Comparison of ENCODE assay signal across 12 cellular contexts in the genomic region with DNA sequence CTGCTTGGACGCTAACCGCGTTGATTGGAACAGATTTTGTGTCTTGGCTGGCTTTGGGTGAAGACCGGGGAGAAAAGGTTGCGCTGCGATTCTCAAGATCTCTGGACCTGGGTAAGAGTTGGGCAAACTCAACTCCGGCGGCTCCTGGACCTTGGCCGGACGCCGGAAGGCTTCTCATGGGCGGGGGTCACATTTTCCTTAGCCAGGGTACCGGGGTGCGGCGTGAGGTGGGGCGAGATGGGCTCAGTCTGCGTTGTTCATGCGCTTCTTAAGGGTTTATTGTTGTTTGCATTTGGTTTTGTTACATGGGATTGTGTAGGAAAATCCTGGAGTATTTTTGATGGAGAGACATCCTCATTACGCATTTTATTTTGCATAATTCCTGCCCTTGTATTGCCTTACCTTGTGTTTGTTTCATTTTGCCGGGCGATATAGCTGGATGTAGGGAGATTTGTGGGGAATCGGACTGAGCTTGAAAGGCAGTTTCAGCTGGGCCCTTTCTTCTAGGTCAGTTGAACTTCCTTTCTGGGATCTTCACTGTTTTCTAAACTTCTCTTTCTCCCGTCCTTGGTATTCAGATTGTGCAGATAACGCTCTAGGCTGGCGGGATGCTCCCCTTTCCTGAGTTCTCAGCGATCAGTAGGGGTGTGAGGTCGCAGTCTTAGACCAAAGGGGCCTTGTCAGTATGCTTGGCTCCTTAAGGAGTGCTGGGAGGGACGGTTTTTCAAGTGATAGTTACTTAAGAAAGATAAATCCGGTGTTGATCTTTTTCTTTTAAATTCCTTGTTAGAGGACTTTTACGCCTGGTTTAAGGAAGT. TPM values are rescaled to one million over a fixed set of nuclear protein-coding genes. Genes with fewer than 3 reads are reported as not detected.
DNase-seq lines count a peak whose midpoint lies in the region; ATAC-seq and TF ChIP-seq lines count a peak whose summit lies in the region.
"Had no signal": no experiment of that assay in that cellular context is flagged by ENCODE, and none has a peak within 500 bp of the region (broad histone marks: within the 10 kb centered on the region; RNA-seq: fewer than 3 reads in every experiment).

No MANE protein-coding gene starts in this region.

- peak overlapping the region; percentile 48 for H3K4me3 ChIP-seq in fibroblast of mammary gland (ENCODE audit: control insufficient read depth, low read depth, low read length)
- H3K4me3 ChIP-seq: lung had no signal

- no peak for ATAC-seq in activated naive CD8-positive, alpha-beta T cell treated with anti-CD3 and anti-CD28 coated beads, Interleukin-2, amount 50 U/mL, for 24 hours
- no peak for ATAC-seq in naive thymus-derived CD8-positive, alpha-beta T cell

- H3K27me3 Mint-ChIP-seq in activated naive CD8-positive, alpha-beta T cell, result peaks cover 41% of the 10 kb centered on the region
- H3K27me3 Mint-ChIP-seq in activated naive CD8-positive, alpha-beta T cell treated with anti-CD3 and anti-CD28 coated beads, Interleukin-2, amount 50 U/mL, for 24 hours, result peaks cover 63% of the 10 kb centered on the region
- H3K27me3 Mint-ChIP-seq in naive thymus-derived CD8-positive, alpha-beta T cell, result peaks cover 42 to 96% (median 55%) of the 10 kb centered on the region in 5 donors
- H3K27me3 Mint-ChIP-seq in type B pancreatic cell, result peaks cover 39% of the 10 kb centered on the region

- TF ChIP-seq CTCF in fibroblast of mammary gland (conservative IDR thresholded peaks at IDR 0.05; ENCODE audit: control insufficient read depth, insufficient read depth, low read depth, low read length) (no peak), type B pancreatic cell (conservative IDR thresholded peaks at IDR 0.05) (no peak)

- POLR2A ChIA-PET in naive thymus-derived CD8-positive, alpha-beta T cell (lab: Charles Lee), result no interaction called here

- H3K36me3 Mint-ChIP-seq in activated naive CD8-positive, alpha-beta T cell, result peaks cover 3% of the 10 kb centered on the region
- H3K36me3 Mint-ChIP-seq in activated naive CD8-positive, alpha-beta T cell treated with anti-CD3 and anti-CD28 coated beads, Interleukin-2, amount 50 U/mL, for 24 hours (ENCODE audit: low read depth), result no peaks in the 10 kb centered on the region
- H3K36me3 Mint-ChIP-seq in naive thymus-derived CD8-positive, alpha-beta T cell, result peaks cover 0 to 10% (median 3%) of the 10 kb centered on the region in 3 donors
- H3K36me3 Mint-ChIP-seq in type B pancreatic cell, result no peaks in the 10 kb centered on the region

- no peak overlapping the region for H3K27ac Mint-ChIP-seq in activated naive CD8-positive, alpha-beta T cell
- no peak overlapping the region for H3K27ac Mint-ChIP-seq in activated naive CD8-positive, alpha-beta T cell treated with anti-CD3 and anti-CD28 coated beads, Interleukin-2, amount 50 U/mL, for 24 hours
- no peak overlapping the region for H3K27ac Mint-ChIP-seq in naive thymus-derived CD8-positive, alpha-beta T cell
- no peak overlapping the region for H3K27ac Mint-ChIP-seq in type B pancreatic cell

- no peak for DNase-seq in activated naive CD8-positive, alpha-beta T cell treated with anti-CD3 and anti-CD28 coated beads, Interleukin-2, amount 50 U/mL, for 24 hours
- DNase-seq in fibroblast of mammary gland (ENCODE audit: low read depth) (no peak), type B pancreatic cell (ENCODE audit: extremely low spot score, unreplicated experiment) (no peak), SIG-M5 treated with dmso at 0.1 percent for 504 hours (lab: John Stamatoyannopoulos, UW; ENCODE audit: unreplicated experiment) (no peak), OCI-M1 (lab: John Stamatoyannopoulos, UW) (no peak), NCI-H1105 (lab: John Stamatoyannopoulos, UW) (no peak)
- DNase-seq in naive thymus-derived CD8-positive, alpha-beta T cell, result no peak
- DNase-seq: activated CD4-positive, alpha-beta T cell treated with anti-CD3 and anti-CD28 coated beads, Interleukin-2, amount 50 U/mL, for 1 hour; central memory CD4-positive, alpha-beta T cell had no signal

- peaks cover 15% of the 10 kb centered on the region for H3K4me1 Mint-ChIP-seq in activated naive CD8-positive, alpha-beta T cell (ENCODE audit: low read depth)
- H3K4me1 Mint-ChIP-seq in activated naive CD8-positive, alpha-beta T cell treated with anti-CD3 and anti-CD28 coated beads, Interleukin-2, amount 50 U/mL, for 24 hours, result peaks cover 3% of the 10 kb centered on the region
- H3K4me1 Mint-ChIP-seq in naive thymus-derived CD8-positive, alpha-beta T cell, result peaks cover 9 to 17% (median 15%) of the 10 kb centered on the region in 4 donors
- peaks cover 12% of the 10 kb centered on the region for H3K4me1 Mint-ChIP-seq in type B pancreatic cell (ENCODE audit: unreplicated experiment)

- peak overlapping the region; percentile 56 for H3K4me3 Mint-ChIP-seq in activated naive CD8-positive, alpha-beta T cell
- no peak overlapping the region for H3K4me3 Mint-ChIP-seq in activated naive CD8-positive, alpha-beta T cell treated with anti-CD3 and anti-CD28 coated beads, Interleukin-2, amount 50 U/mL, for 24 hours
- peak overlapping the region in 6 of 10 donors; percentile 11 to 54 (median 39) for H3K4me3 Mint-ChIP-seq in naive thymus-derived CD8-positive, alpha-beta T cell
- H3K4me3 Mint-ChIP-seq in type B pancreatic cell, result peak overlapping the region; percentile 92

- H3K9me3 Mint-ChIP-seq in activated naive CD8-positive, alpha-beta T cell (ENCODE audit: low read depth), result no peaks in the 10 kb centered on the region
- peaks cover 5% of the 10 kb centered on the region for H3K9me3 Mint-ChIP-seq in activated naive CD8-positive, alpha-beta T cell treated with anti-CD3 and anti-CD28 coated beads, Interleukin-2, amount 50 U/mL, for 24 hours
- peaks cover 0 to 14% (median 6%) of the 10 kb centered on the region in 9 donors for H3K9me3 Mint-ChIP-seq in naive thymus-derived CD8-positive, alpha-beta T cell
- no peaks in the 10 kb centered on the region for H3K9me3 Mint-ChIP-seq in type B pancreatic cell

RNA-seq across cellular contexts. Expression of a gene that starts 0.6 kb away (rescaled TPM):
- under 1 TPM in 1 of 2 experiments, not detected in 1; 0.22 TPM for total RNA-seq in naive thymus-derived CD8-positive, alpha-beta T cell
- not detected for polyA plus RNA-seq in naive thymus-derived CD8-positive, alpha-beta T cell
- 1.2 and 13.3 TPM in 2 replicates for total RNA-seq in type B pancreatic cell (ENCODE audit: low replicate concordance)
- polyA plus RNA-seq: AG04450 had no signal
